Comparison of ENCODE assay signal across 10 cellular contexts in the genomic region with DNA sequence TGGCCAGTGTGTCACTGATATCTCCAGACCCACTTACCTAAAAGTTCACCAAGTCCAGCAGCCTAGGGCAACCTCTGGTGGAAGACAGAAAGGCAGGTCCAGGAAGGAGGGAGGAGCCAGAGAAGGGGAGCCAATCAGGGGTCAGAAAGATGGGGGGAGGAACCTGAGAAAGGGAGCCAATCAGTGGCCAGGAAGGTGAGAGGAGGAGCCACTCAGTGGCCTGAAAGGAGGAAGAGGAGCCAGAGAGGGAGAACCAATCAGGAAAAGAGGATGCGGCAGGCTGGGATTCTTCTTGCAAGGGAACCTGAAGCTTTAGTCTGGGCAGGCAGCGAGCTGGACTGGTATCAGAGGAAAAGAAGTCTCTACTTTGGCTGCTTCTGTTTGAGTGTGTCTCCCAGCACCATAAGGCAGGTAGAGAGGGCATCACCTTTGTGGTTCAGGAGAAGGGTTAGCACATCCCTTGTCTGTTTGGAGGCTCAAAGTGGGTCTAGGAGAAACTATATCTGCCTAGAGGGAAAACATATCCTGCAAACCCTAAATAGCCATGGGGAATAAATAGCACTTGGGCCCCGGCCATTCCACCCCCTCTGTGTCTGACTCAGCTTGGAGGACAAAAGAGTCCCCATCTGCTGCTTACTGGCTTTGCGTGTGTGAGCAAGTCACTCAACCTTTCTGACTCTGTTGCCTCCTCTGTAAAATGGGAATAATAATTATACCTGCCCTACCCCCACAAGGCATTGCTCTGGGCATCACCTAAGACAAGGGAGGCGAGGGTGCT. TPM values are rescaled to one million over a fixed set of nuclear protein-coding genes. Genes with fewer than 3 reads are reported as not detected.
DNase-seq lines count a peak whose midpoint lies in the region; ATAC-seq and TF ChIP-seq lines count a peak whose summit lies in the region.
"Had no signal": no experiment of that assay in that cellular context is flagged by ENCODE, and none has a peak within 500 bp of the region (broad histone marks: within the 10 kb centered on the region; RNA-seq: fewer than 3 reads in every experiment).

No MANE protein-coding gene starts in this region.

- intact Hi-C loops in activated CD4-positive, alpha-beta T cell treated with anti-CD3 and anti-CD28 coated beads, Interleukin-2, amount 10 ng/mL, durations not matched to agents 24 days and 14 days (cut with micrococcal nuclease): no loop called here
- intact Hi-C loops in left ventricle myocardium superior (cut with micrococcal nuclease): no loop called here
- intact Hi-C loops in esophagus squamous epithelium (cut with DNase I): no loop called here

- no peaks in the 10 kb centered on the region for H3K9me3 Mint-ChIP-seq in activated CD4-positive, alpha-beta T cell treated with anti-CD3 and anti-CD28 coated beads, Interleukin-2, amount 10 ng/mL, durations not matched to agents 24 days and 14 days

- peaks cover 0 to 54% (median 2%) of the 10 kb centered on the region in 4 donors for H3K27me3 ChIP-seq in esophagus squamous epithelium

- no peaks in the 10 kb centered on the region for H3K9me3 ChIP-seq in esophagus squamous epithelium

- TF ChIP-seq CTCF in esophagus squamous epithelium (IDR thresholded peaks at IDR 0.05): no peak

- H3K4me1 ChIP-seq in esophagus squamous epithelium: no peaks in the 10 kb centered on the region

- peaks cover 19% of the 10 kb centered on the region for H3K27me3 Mint-ChIP-seq in activated CD4-positive, alpha-beta T cell treated with anti-CD3 and anti-CD28 coated beads, Interleukin-2, amount 10 ng/mL, durations not matched to agents 24 days and 14 days

- no peak overlapping the region for H3K4me3 ChIP-seq in esophagus squamous epithelium
- H3K4me3 ChIP-seq: BLaER1 treated with 17β-estradiol and CSF1 and Interleukin-3, amounts not matched to agents 10 nM and 100 nM had no signal

- DNase-seq in activated CD4-positive, alpha-beta T cell treated with anti-CD3 and anti-CD28 coated beads, Interleukin-2, amount 10 ng/mL, durations not matched to agents 24 days and 14 days: peak; percentile 69
- DNase-seq in activated CD4-positive, alpha-beta T cell treated with anti-CD3 and anti-CD28 coated beads for 4 hours: no peak
- peak; percentile 96 for DNase-seq in NCI-H1436 (lab: John Stamatoyannopoulos, UW)
- peak; percentile 16 to 36 for DNase-seq in activated CD4-positive, alpha-beta T cell treated with anti-CD3 and anti-CD28 coated beads, Interleukin-2, amount 50 U/mL, for 48 hours
- no peak for DNase-seq in left ventricle myocardium superior
- DNase-seq in stimulated activated CD4-positive, alpha-beta T cell treated with anti-CD3 and anti-CD28 coated beads, Interleukin-4, amount 100 ng/mL, for 24 hours: peak; percentile 7
- no peak for DNase-seq in esophagus squamous epithelium (lab: John Stamatoyannopoulos, UW)
- DNase-seq in activated effector memory CD4-positive, alpha-beta T cell treated with Interleukin-2 at 50 U/mL for 16 hours: no peak
- DNase-seq: naive B cell had no signal

- no peak for TF ChIP-seq POLR2A in esophagus squamous epithelium (IDR thresholded peaks at IDR 0.05)

- no peaks in the 10 kb centered on the region for H3K4me1 Mint-ChIP-seq in activated CD4-positive, alpha-beta T cell treated with anti-CD3 and anti-CD28 coated beads, Interleukin-2, amount 10 ng/mL, durations not matched to agents 24 days and 14 days
- H3K4me1 Mint-ChIP-seq: naive B cell had no signal

- H3K36me3 ChIP-seq in esophagus squamous epithelium: no peaks in the 10 kb centered on the region
- H3K36me3 ChIP-seq: BLaER1 treated with 17β-estradiol and CSF1 and Interleukin-3, amounts not matched to agents 10 nM and 100 nM had no signal

- WGBS in esophagus squamous epithelium, 2 donors: 35 to 44% methylated on average over 4 to 5 of the region's 5 CpGs

- no peak overlapping the region for H3K4me3 Mint-ChIP-seq in activated CD4-positive, alpha-beta T cell treated with anti-CD3 and anti-CD28 coated beads, Interleukin-2, amount 10 ng/mL, durations not matched to agents 24 days and 14 days

- peak; percentile 87 for ATAC-seq in left ventricle myocardium superior

- H3K27ac ChIP-seq in esophagus squamous epithelium: no peak overlapping the region
- H3K27ac ChIP-seq: BLaER1 treated with 17β-estradiol and CSF1 and Interleukin-3, amounts not matched to agents 10 nM and 100 nM had no signal

- no peaks in the 10 kb centered on the region for H3K36me3 Mint-ChIP-seq in activated CD4-positive, alpha-beta T cell treated with anti-CD3 and anti-CD28 coated beads, Interleukin-2, amount 10 ng/mL, durations not matched to agents 24 days and 14 days (ENCODE audit: low read depth)
- H3K36me3 Mint-ChIP-seq: naive B cell had no signal

- H3K27ac Mint-ChIP-seq in activated CD4-positive, alpha-beta T cell treated with anti-CD3 and anti-CD28 coated beads, Interleukin-2, amount 10 ng/mL, durations not matched to agents 24 days and 14 days: no peak overlapping the region

RNA-seq across cellular contexts. Expression of a gene that starts 43.4 kb away (rescaled TPM):
- not detected in 2 replicates for total RNA-seq in activated CD4-positive, alpha-beta T cell treated with anti-CD3 and anti-CD28 coated beads, Interleukin-2, amount 10 ng/mL, durations not matched to agents 24 days and 14 days
- not detected for total RNA-seq in left ventricle myocardium superior
- total RNA-seq in esophagus squamous epithelium: not detected

Comparison
In these comparisons a context has a peak if more than half of its experiments do, and no peak if none do; other contexts are left out.
1. DNase-seq: peak in activated CD4-positive, alpha-beta T cell treated with anti-CD3 and anti-CD28 coated beads, Interleukin-2, amount 10 ng/mL, durations not matched to agents 24 days and 14 days (single experiment), NCI-H1436 (single experiment), activated CD4-positive, alpha-beta T cell treated with anti-CD3 and anti-CD28 coated beads, Interleukin-2, amount 50 U/mL, for 48 hours (2 of 2) and stimulated activated CD4-positive, alpha-beta T cell treated with anti-CD3 and anti-CD28 coated beads, Interleukin-4, amount 100 ng/mL, for 24 hours (single experiment); none in activated CD4-positive, alpha-beta T cell treated with anti-CD3 and anti-CD28 coated beads for 4 hours (0 of 2), left ventricle myocardium superior (single experiment), esophagus squamous epithelium (single experiment) and activated effector memory CD4-positive, alpha-beta T cell treated with Interleukin-2 at 50 U/mL for 16 hours (single experiment).